8 cellular contexts compared by ENCODE assay signal in the genomic region with DNA sequence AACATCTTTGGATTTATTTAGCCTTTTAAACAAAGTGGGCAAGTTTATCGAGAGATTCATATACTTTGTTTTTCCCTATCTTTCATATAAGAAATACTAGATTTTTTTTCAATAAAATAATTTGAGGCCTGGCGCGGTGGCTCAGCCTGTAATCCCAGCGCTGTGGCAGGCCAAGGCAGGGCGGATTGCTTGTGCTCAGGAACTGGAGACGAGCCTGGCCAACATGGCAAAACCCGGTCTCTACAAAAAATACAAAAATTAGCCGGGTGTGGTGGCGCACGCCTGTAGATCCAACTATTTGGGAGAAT. TPM values are rescaled to one million over a fixed set of nuclear protein-coding genes. Genes with fewer than 3 reads are reported as not detected.
A peak's percentile ranks its signal among the peaks of the same experiment; 100 is the strongest.
DNase-seq lines count a peak whose midpoint lies in the region; ATAC-seq, FAIRE-seq and TF ChIP-seq lines count a peak whose summit lies in the region.

No MANE protein-coding gene starts in this region.

- no peaks in the 10 kb centered on the region for H4K20me1 ChIP-seq in GM12878 (ENCODE audit: control insufficient read depth, insufficient read depth)

- intact Hi-C loops in activated naive CD4-positive, alpha-beta T cell treated with anti-CD3 and anti-CD28 coated beads for 36 hours (cut with micrococcal nuclease): loop anchor here (1.0 to 5.0 kb wide), 13 partner anchors 22 to 546 kb away; a partner anchor contains a TSS
- intact Hi-C loops in GM12878 (cut with micrococcal nuclease; ENCODE audit: unreplicated experiment): loop anchor here (1.0 to 10.0 kb wide), 4 partner anchors 83 to 546 kb away; a partner anchor contains a TSS
- intact Hi-C loops in lower lobe of right lung (cut with DNase I): no loop called here

- H2AFZ ChIP-seq in GM12878 (ENCODE audit: control insufficient read depth, low read depth, low read length): peak overlapping the region; percentile 93

- peaks cover 24% of the 10 kb centered on the region for H3K4me1 Mint-ChIP-seq in activated naive CD4-positive, alpha-beta T cell treated with anti-CD3 and anti-CD28 coated beads for 36 hours (ENCODE audit: low read depth)

- POLR2A ChIA-PET in GM12878 (lab: Charles Lee): interaction anchor here (0.9 to 1.0 kb wide), 2 partner anchors 84 to 585 kb away, joined by 3 read pairs; a partner anchor contains a TSS

- H3K9me3 ChIP-seq in GM12878 (replicated peaks; ENCODE audit: control insufficient read depth, insufficient read depth, low read length): no peaks in the 10 kb centered on the region
- no peaks in the 10 kb centered on the region for H3K9me3 ChIP-seq in lower lobe of right lung
- H3K9me3 ChIP-seq in tibial nerve: no peaks in the 10 kb centered on the region

- H3K79me2 ChIP-seq in GM12878 (ENCODE audit: control insufficient read depth, insufficient read depth, low read length): peaks cover 1% of the 10 kb centered on the region; the same call in 1 of the 2 replicates

- H3K27me3 Mint-ChIP-seq in activated naive CD4-positive, alpha-beta T cell treated with anti-CD3 and anti-CD28 coated beads for 36 hours (ENCODE audit: low read depth): no peaks in the 10 kb centered on the region

- H3K4me3 ChIP-seq in GM12878 (peak overlapping the region; percentile 91; the same call in 1 of the 2 replicates), lower lobe of right lung (peak overlapping the region; percentile 77), tibial nerve (peak overlapping the region; percentile 70 to 99 (median 79))

- DNase-seq in activated naive CD4-positive, alpha-beta T cell treated with anti-CD3 and anti-CD28 coated beads for 36 hours: no peak
- no peak for DNase-seq in activated naive CD4-positive, alpha-beta T cell treated with Interleukin-2 at 50 U/mL for 16 hours
- DNase-seq in GM12878 (ENCODE audit: low read depth, low spot score) (no peak), lower lobe of right lung (no peak), tibial nerve (ENCODE audit: low spot score in 2 of 2) (no peak), DMS153 treated with DMSO at 0.1 percent for 48 hours (lab: John Stamatoyannopoulos, UW; ENCODE audit: unreplicated experiment) (no peak)

- SMC1A ChIA-PET in GM12878 (lab: Charles Lee; ENCODE audit: uncharacterized antibody, unreplicated experiment): no interaction called here

- peak overlapping the region; percentile 83 for H3K4me2 ChIP-seq in GM12878 (ENCODE audit: control insufficient read depth, insufficient read depth)

- no peak for TF ChIP-seq RAD21 in GM12878 (IDR thresholded peaks at IDR 0.05; ENCODE audit: insufficient read depth, low read depth, low read length)

- peak overlapping the region; percentile 97 for H3K27ac Mint-ChIP-seq in activated naive CD4-positive, alpha-beta T cell treated with anti-CD3 and anti-CD28 coated beads for 36 hours

- TF ChIP-seq EP300 in GM12878 (IDR thresholded peaks at IDR 0.05; ENCODE audit: borderline replicate concordance in 1 of 2, control insufficient read depth in 1 of 2, low read depth in 2 of 2, low read length in 2 of 2): no peak
- no peak for TF ChIP-seq EP300 in tibial nerve (IDR thresholded peaks at IDR 0.05)

- no peak for TF ChIP-seq POLR2A in GM12878 (IDR thresholded peaks at IDR 0.05; ENCODE audit: low read depth, low read length)
- TF ChIP-seq POLR2A in tibial nerve (IDR thresholded peaks at IDR 0.05): no peak

- BruUV-seq in GM12878 (replicated peaks; lab: Mats Ljungman, UMichigan): no TSS peak

- H3K9ac ChIP-seq in GM12878 (ENCODE audit: control insufficient read depth, insufficient read depth, low read length): no peak overlapping the region; the same call in 1 of the 2 replicates

- WGBS in GM12878 (ENCODE audit: insufficient coverage, insufficient replicate concordance, low lambda C conversion rate, missing lambda C conversion rate): 68% methylated on average over 10 of the region's 10 CpGs
- WGBS in tibial nerve, 2 donors: 78 to 81% methylated on average over 10 of the region's 10 CpGs

- ATAC-seq in GM12878 (no peak), lower lobe of right lung (no peak), HG03175 (IDR thresholded peaks at IDR 0.05; ENCODE audit: unreplicated experiment) (no peak), HG03135 (IDR thresholded peaks at IDR 0.05; ENCODE audit: unreplicated experiment) (no peak)

- FAIRE-seq in GM12878 (lab: Jason Lieb, UNC): no peak

- TF ChIP-seq CTCF in GM12878 (IDR thresholded peaks at IDR 0.05 in 2 of 3, conservative IDR thresholded peaks at IDR 0.05 in 1 of 3; ENCODE audit: control insufficient read depth in 2 of 3, extremely low read depth in 1 of 3, insufficient read depth in 1 of 3, low read depth in 3 of 3, low read length in 3 of 3): no peak
- TF ChIP-seq CTCF in lower lobe of right lung (IDR thresholded peaks at IDR 0.05): no peak
- no peak for TF ChIP-seq CTCF in tibial nerve (IDR thresholded peaks at IDR 0.05)

- CTCF ChIA-PET in activated naive CD4-positive, alpha-beta T cell treated with anti-CD3 and anti-CD28 coated beads for 36 hours (lab: Charles Lee): no interaction called here
- CTCF ChIA-PET in GM12878 (lab: Yijun Ruan, JAX): interaction anchor here (9.3 kb wide), 1 partner anchor 106 kb away, joined by 129 read pairs; no protein-coding TSS in a partner anchor

- in situ Hi-C loops in GM12878 (cut with MboI): no loop called here

- no peaks in the 10 kb centered on the region for H3K4me1 ChIP-seq in GM12878 (ENCODE audit: control insufficient read depth, insufficient read depth, low read length)
- peaks cover 23% of the 10 kb centered on the region for H3K4me1 ChIP-seq in lower lobe of right lung
- H3K4me1 ChIP-seq in tibial nerve: peaks cover 0 to 26% (median 26%) of the 10 kb centered on the region in 4 donors

- no peaks in the 10 kb centered on the region for H3K36me3 ChIP-seq in GM12878 (ENCODE audit: control insufficient read depth in 2 of 2, insufficient read depth in 2 of 2, low read length in 1 of 2)
- H3K36me3 ChIP-seq in lower lobe of right lung: no peaks in the 10 kb centered on the region
- H3K36me3 ChIP-seq in tibial nerve: no peaks in the 10 kb centered on the region

- H3K4me3 Mint-ChIP-seq in activated naive CD4-positive, alpha-beta T cell treated with anti-CD3 and anti-CD28 coated beads for 36 hours: peak overlapping the region; percentile 94

- H3K27me3 ChIP-seq in GM12878 (replicated peaks in 1 of 2; ENCODE audit: control insufficient read depth in 2 of 2, insufficient read depth in 2 of 2, low read length in 1 of 2) (no peaks in the 10 kb centered on the region), lower lobe of right lung (ENCODE audit: low read depth) (no peaks in the 10 kb centered on the region), tibial nerve (no peaks in the 10 kb centered on the region)

- H3K9me3 Mint-ChIP-seq in activated naive CD4-positive, alpha-beta T cell treated with anti-CD3 and anti-CD28 coated beads for 36 hours: no peaks in the 10 kb centered on the region

- no peak overlapping the region for H3K27ac ChIP-seq in GM12878 (ENCODE audit: control insufficient read depth, insufficient read depth)
- H3K27ac ChIP-seq in lower lobe of right lung: peak overlapping the region; percentile 85
- peak overlapping the region in 3 of 4 donors; percentile 85 to 93 (median 88) for H3K27ac ChIP-seq in tibial nerve

- RAD21 ChIA-PET in GM12878 (lab: Charles Lee; ENCODE audit: unreplicated experiment): interaction anchor here (0.7 to 3.1 kb wide), 2 partner anchors 101 to 104 kb away, joined by 3 to 23 read pairs; no protein-coding TSS in a partner anchor

- H3K36me3 Mint-ChIP-seq in activated naive CD4-positive, alpha-beta T cell treated with anti-CD3 and anti-CD28 coated beads for 36 hours (ENCODE audit: low read depth): peaks cover 14% of the 10 kb centered on the region

TF ChIP-seq in GM12878, 131 proteins besides CTCF, POLR2A, EP300 and RAD21 (continues in another document):
- TF ChIP-seq, protein P1, sequence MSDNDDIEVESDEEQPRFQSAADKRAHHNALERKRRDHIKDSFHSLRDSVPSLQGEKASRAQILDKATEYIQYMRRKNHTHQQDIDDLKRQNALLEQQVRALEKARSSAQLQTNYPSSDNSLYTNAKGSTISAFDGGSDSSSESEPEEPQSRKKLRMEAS (IDR thresholded peaks at IDR 0.05; ENCODE audit: low read depth, low read length): no peak
- no peak for TF ChIP-seq BCL11A (IDR thresholded peaks at IDR 0.05; ENCODE audit: low read depth, low read length)
- TF ChIP-seq, protein P2, sequence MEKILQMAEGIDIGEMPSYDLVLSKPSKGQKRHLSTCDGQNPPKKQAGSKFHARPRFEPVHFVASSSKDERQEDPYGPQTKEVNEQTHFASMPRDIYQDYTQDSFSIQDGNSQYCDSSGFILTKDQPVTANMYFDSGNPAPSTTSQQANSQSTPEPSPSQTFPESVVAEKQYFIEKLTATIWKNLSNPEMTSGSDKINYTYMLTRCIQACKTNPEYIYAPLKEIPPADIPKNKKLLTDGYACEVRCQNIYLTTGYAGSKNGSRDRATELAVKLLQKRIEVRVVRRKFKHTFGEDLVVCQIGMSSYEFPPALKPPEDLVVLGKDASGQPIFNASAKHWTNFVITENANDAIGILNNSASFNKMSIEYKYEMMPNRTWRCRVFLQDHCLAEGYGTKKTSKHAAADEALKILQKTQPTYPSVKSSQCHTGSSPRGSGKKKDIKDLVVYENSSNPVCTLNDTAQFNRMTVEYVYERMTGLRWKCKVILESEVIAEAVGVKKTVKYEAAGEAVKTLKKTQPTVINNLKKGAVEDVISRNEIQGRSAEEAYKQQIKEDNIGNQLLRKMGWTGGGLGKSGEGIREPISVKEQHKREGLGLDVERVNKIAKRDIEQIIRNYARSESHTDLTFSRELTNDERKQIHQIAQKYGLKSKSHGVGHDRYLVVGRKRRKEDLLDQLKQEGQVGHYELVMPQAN (conservative IDR thresholded peaks at IDR 0.05): no peak
- no peak for TF ChIP-seq CBX3 (IDR thresholded peaks at IDR 0.05; ENCODE audit: borderline replicate concordance, low read depth)

RNA-seq across cellular contexts. Expression of a gene that starts 1.6 kb away (rescaled TPM):
- 10 to 100 TPM; 10.1 to 13.1 TPM for total RNA-seq in activated naive CD4-positive, alpha-beta T cell treated with anti-CD3 and anti-CD28 coated beads for 36 hours
- 61.9 and 72.4 TPM in 2 replicates for total RNA-seq in GM12878 (2013; cell fraction: nucleolus; rRNA removed)
- 5.2 and 6.9 TPM in 2 replicates for total RNA-seq in GM12878 (2014; rRNA removed)
- total RNA-seq in GM12878 (2014; rRNA removed; fragmentation: Illumina TruSeq; extraction: Trizol): 5.9 and 7.0 TPM in 2 replicates
- total RNA-seq in GM12878 (2021): 6.8 and 7.8 TPM in 2 replicates
- polyA plus RNA-seq in GM12878 (2011; ENCODE audit: low read depth): 1.3 TPM
- 7.1 and 9.1 TPM in 2 replicates for polyA plus RNA-seq in GM12878 (2011; rRNA removed)
- 3.3 and 3.7 TPM in 2 replicates for polyA plus RNA-seq in GM12878 (2011; cell fraction: cytosol; rRNA removed)
- polyA plus RNA-seq in GM12878 (2011; cell fraction: nucleus; rRNA removed): 10.7 and 12.9 TPM in 2 replicates
- polyA plus RNA-seq in GM12878 (2012): 1.8 and 1.9 TPM in 2 replicates
- polyA plus RNA-seq in GM12878 (2014; fragmentation: Illumina TruSeq; extraction: Trizol): 5.8 and 6.5 TPM in 2 replicates
- polyA plus RNA-seq in GM12878 (2014; fragmentation: Nextera tagmentation; extraction: Ambion mirVana): 1 to 10 TPM; 1.5 to 1.9 TPM
- polyA plus RNA-seq in GM12878 (2014; rRNA removed): 3.5 and 3.9 TPM in 2 replicates
- 1 to 10 TPM; 4.7 to 6.3 TPM for polyA plus RNA-seq in GM12878 (2016; fragmentation: Nextera tagmentation; extraction: Ambion mirVana)
- polyA minus RNA-seq in GM12878 (2011; rRNA and poly(A)+ RNA removed): 16.2 TPM in 2 replicates
- 2.9 and 4.2 TPM in 2 replicates for polyA minus RNA-seq in GM12878 (2011; cell fraction: cytosol; rRNA and poly(A)+ RNA removed)
- 24.3 and 39.7 TPM in 2 replicates for polyA minus RNA-seq in GM12878 (2011; cell fraction: nucleus; rRNA and poly(A)+ RNA removed)
- total RNA-seq in lower lobe of right lung: 17.8 TPM
- 10 to 100 TPM; 18.6 to 40.6 (median 28.8) TPM for total RNA-seq in tibial nerve
